In the genomic region with DNA sequence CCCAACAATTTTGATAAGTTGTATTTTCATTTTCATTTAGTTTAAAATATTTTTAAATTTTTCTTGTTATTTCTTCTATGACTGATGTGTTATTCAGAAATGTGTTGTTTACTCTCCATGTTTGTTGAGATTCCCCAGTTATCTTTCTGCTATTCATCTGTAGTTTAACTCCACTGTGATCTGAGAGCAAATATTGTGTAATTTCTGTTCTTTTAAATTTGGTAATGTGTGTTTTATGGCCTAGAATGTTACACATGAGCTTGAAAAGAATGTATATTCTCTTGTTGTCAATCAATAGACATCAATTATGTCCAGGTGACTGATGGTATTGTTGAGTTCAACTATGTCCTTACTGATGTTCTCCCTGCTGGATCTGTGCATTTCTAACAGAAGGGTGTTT, we compare ENCODE assay signal across 28 cellular contexts.
"Had no signal": no experiment of that assay in that cellular context is flagged by ENCODE, and none has a peak within 500 bp of the region (broad histone marks: within the 10 kb centered on the region; RNA-seq: fewer than 3 reads in every experiment).

No MANE protein-coding gene starts in this region.

- H3K27me3 ChIP-seq: colonic mucosa, dorsolateral prefrontal cortex, gastrocnemius medialis, heart right ventricle had no signal

- DNase-seq: colonic mucosa; cortex of kidney; dermis blood vessel endothelial cell; dorsolateral prefrontal cortex; effector CD4-positive, alpha-beta T cell; effector CD8-positive, alpha-beta T cell; effector memory CD4-positive, alpha-beta T cell; effector memory CD8-positive, alpha-beta T cell; endodermal cell; erythroblast; esophagus squamous epithelium; foreskin fibroblast; foreskin keratinocyte; foreskin melanocyte; gastrocnemius medialis; head of caudate nucleus; heart left ventricle; heart right ventricle had no signal

- H3K27me3 Mint-ChIP-seq: dendritic cell treated with granulocyte-macrophage colony-stimulating factor and Interleukin-4, amounts not matched to agents 40 ng/mL and 50 ng/mL, for 4 days had no signal

- H3K4me3 Mint-ChIP-seq: dendritic cell treated with granulocyte-macrophage colony-stimulating factor and Interleukin-4, amounts not matched to agents 40 ng/mL and 50 ng/mL, for 4 days; effector memory CD8-positive, alpha-beta T cell; endodermal cell had no signal

- H3K27ac Mint-ChIP-seq: dendritic cell treated with granulocyte-macrophage colony-stimulating factor and Interleukin-4, amounts not matched to agents 40 ng/mL and 50 ng/mL, for 4 days; effector memory CD8-positive, alpha-beta T cell; endodermal cell had no signal

- H3K4me1 ChIP-seq: colonic mucosa, esophagus muscularis mucosa, foreskin keratinocyte, gastroesophageal sphincter had no signal

- H3K9me3 ChIP-seq: colonic mucosa had no signal

- FAIRE-seq: colon, endometrium, endothelial cell of umbilical vein, frontal cortex had no signal

- H3K4me1 Mint-ChIP-seq: endodermal cell had no signal

- H3K4me3 ChIP-seq: colonic mucosa, coronary artery, dorsolateral prefrontal cortex, esophagus muscularis mucosa, esophagus squamous epithelium, gastrocnemius medialis, gastroesophageal sphincter, heart left ventricle, heart right ventricle had no signal

- H3K36me3 ChIP-seq: colonic mucosa, esophagus muscularis mucosa, esophagus squamous epithelium, gastrocnemius medialis, gastroesophageal sphincter, heart left ventricle, heart right ventricle had no signal

- ATAC-seq: effector memory CD8-positive, alpha-beta T cell; esophagus mucosa; foreskin keratinocyte; gastrocnemius medialis; gastroesophageal sphincter; heart left ventricle; heart right ventricle had no signal

- H3K27ac ChIP-seq: colonic mucosa, coronary artery, dorsolateral prefrontal cortex, epithelial cell of prostate, esophagus muscularis mucosa, esophagus squamous epithelium, foreskin keratinocyte, gastrocnemius medialis, gastroesophageal sphincter, heart left ventricle, heart right ventricle had no signal
